In the genomic region with DNA sequence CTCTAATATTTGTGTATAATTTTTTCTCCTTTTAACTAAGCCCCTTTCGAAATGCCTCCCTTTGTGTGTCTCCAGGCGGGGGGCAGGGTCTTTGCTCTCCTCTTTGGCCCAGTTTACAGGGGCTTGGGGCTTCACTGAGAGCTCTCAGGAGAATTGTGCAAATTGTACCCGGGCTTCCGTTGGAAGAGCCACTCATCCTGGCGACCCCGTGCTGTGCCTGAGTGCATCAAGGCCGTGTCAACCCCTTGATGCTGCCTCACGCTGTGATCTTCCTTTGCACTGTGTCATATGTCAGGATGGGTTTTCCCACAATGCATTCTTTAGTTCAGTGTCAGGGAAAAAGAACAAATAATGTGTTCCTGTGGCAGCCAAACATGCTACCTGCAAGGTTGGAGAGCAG, we compare ENCODE assay signal across 1 cellular context.
TF ChIP-seq lines count a peak whose summit lies in the region.

No MANE protein-coding gene starts in this region.

TF ChIP-seq in SK-N-SH, 30 proteins besides CTCF, POLR2A, EP300 and RAD21 (continued from another document):
- TF ChIP-seq, protein P1, sequence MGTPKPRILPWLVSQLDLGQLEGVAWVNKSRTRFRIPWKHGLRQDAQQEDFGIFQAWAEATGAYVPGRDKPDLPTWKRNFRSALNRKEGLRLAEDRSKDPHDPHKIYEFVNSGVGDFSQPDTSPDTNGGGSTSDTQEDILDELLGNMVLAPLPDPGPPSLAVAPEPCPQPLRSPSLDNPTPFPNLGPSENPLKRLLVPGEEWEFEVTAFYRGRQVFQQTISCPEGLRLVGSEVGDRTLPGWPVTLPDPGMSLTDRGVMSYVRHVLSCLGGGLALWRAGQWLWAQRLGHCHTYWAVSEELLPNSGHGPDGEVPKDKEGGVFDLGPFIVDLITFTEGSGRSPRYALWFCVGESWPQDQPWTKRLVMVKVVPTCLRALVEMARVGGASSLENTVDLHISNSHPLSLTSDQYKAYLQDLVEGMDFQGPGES (IDR thresholded peaks at IDR 0.05; ENCODE audit: low read depth, low read length): no peak
- TF ChIP-seq SMC3 (IDR thresholded peaks at IDR 0.05; ENCODE audit: low read depth, low read length): no peak
- no peak for TF ChIP-seq FOXM1 (IDR thresholded peaks at IDR 0.05; ENCODE audit: low read depth)
- TF ChIP-seq, protein P2, sequence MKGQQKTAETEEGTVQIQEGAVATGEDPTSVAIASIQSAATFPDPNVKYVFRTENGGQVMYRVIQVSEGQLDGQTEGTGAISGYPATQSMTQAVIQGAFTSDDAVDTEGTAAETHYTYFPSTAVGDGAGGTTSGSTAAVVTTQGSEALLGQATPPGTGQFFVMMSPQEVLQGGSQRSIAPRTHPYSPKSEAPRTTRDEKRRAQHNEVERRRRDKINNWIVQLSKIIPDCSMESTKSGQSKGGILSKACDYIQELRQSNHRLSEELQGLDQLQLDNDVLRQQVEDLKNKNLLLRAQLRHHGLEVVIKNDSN (IDR thresholded peaks at IDR 0.05; ENCODE audit: borderline replicate concordance, low read depth): no peak
- no peak for TF ChIP-seq MEF2A (IDR thresholded peaks at IDR 0.05; ENCODE audit: borderline replicate concordance, low read depth)
- TF ChIP-seq FOSL2 (IDR thresholded peaks at IDR 0.05; ENCODE audit: borderline replicate concordance, low read depth): no peak
- TF ChIP-seq RFX5 (IDR thresholded peaks at IDR 0.05; ENCODE audit: low read length): no peak
- TF ChIP-seq YY1 (IDR thresholded peaks at IDR 0.05; ENCODE audit: low read depth): no peak
- TF ChIP-seq SIN3A (IDR thresholded peaks at IDR 0.05; ENCODE audit: borderline replicate concordance, low read depth, low read length): no peak
- no peak for TF ChIP-seq PBX3 (IDR thresholded peaks at IDR 0.05)
